ENCODE assay signal across 1 cellular context in genomic region chr13:30479590-30480219, GRCh38.
TF ChIP-seq lines count a peak whose summit lies in the region.

No MANE protein-coding gene starts in this region.

TF ChIP-seq in HepG2, 621 proteins besides CTCF, POLR2A, EP300 and RAD21:
- TF ChIP-seq ZNF562 (CRISPR knock-in tag; IDR thresholded peaks at IDR 0.05; ENCODE audit: borderline replicate concordance) (no peak), PRMT3 (CRISPR knock-in tag; IDR thresholded peaks at IDR 0.05; ENCODE audit: borderline replicate concordance, low read depth) (no peak), ZSCAN22 (CRISPR knock-in tag; IDR thresholded peaks at IDR 0.05) (no peak), HCFC1 (IDR thresholded peaks at IDR 0.05; ENCODE audit: low read depth, low read length) (no peak), ZNF580 (CRISPR knock-in tag; IDR thresholded peaks at IDR 0.05; ENCODE audit: borderline replicate concordance, low read depth) (no peak), SSRP1 (CRISPR knock-in tag; IDR thresholded peaks at IDR 0.05) (no peak), ZNF510 (CRISPR knock-in tag; IDR thresholded peaks at IDR 0.05; ENCODE audit: low read depth) (no peak), ZMAT5 (CRISPR knock-in tag; IDR thresholded peaks at IDR 0.05; ENCODE audit: borderline replicate concordance, low read depth) (no peak), RCOR2 (CRISPR knock-in tag; IDR thresholded peaks at IDR 0.05) (no peak), ZNF724P (CRISPR knock-in tag; IDR thresholded peaks at IDR 0.05; ENCODE audit: borderline replicate concordance) (no peak), XBP1 (CRISPR knock-in tag; IDR thresholded peaks at IDR 0.05) (no peak), GPN1 (CRISPR knock-in tag; IDR thresholded peaks at IDR 0.05; ENCODE audit: borderline replicate concordance) (no peak), PITX1 (CRISPR knock-in tag; IDR thresholded peaks at IDR 0.05) (no peak), ZNF773 (CRISPR knock-in tag; IDR thresholded peaks at IDR 0.05; ENCODE audit: borderline replicate concordance) (no peak), ZBTB42 (CRISPR knock-in tag; IDR thresholded peaks at IDR 0.05) (no peak)
- TF ChIP-seq, protein P1, sequence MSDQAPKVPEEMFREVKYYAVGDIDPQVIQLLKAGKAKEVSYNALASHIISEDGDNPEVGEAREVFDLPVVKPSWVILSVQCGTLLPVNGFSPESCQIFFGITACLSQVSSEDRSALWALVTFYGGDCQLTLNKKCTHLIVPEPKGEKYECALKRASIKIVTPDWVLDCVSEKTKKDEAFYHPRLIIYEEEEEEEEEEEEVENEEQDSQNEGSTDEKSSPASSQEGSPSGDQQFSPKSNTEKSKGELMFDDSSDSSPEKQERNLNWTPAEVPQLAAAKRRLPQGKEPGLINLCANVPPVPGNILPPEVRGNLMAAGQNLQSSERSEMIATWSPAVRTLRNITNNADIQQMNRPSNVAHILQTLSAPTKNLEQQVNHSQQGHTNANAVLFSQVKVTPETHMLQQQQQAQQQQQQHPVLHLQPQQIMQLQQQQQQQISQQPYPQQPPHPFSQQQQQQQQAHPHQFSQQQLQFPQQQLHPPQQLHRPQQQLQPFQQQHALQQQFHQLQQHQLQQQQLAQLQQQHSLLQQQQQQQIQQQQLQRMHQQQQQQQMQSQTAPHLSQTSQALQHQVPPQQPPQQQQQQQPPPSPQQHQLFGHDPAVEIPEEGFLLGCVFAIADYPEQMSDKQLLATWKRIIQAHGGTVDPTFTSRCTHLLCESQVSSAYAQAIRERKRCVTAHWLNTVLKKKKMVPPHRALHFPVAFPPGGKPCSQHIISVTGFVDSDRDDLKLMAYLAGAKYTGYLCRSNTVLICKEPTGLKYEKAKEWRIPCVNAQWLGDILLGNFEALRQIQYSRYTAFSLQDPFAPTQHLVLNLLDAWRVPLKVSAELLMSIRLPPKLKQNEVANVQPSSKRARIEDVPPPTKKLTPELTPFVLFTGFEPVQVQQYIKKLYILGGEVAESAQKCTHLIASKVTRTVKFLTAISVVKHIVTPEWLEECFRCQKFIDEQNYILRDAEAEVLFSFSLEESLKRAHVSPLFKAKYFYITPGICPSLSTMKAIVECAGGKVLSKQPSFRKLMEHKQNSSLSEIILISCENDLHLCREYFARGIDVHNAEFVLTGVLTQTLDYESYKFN (CRISPR knock-in tag; conservative IDR thresholded peaks at IDR 0.05) = no peak
- TF ChIP-seq, protein P2, sequence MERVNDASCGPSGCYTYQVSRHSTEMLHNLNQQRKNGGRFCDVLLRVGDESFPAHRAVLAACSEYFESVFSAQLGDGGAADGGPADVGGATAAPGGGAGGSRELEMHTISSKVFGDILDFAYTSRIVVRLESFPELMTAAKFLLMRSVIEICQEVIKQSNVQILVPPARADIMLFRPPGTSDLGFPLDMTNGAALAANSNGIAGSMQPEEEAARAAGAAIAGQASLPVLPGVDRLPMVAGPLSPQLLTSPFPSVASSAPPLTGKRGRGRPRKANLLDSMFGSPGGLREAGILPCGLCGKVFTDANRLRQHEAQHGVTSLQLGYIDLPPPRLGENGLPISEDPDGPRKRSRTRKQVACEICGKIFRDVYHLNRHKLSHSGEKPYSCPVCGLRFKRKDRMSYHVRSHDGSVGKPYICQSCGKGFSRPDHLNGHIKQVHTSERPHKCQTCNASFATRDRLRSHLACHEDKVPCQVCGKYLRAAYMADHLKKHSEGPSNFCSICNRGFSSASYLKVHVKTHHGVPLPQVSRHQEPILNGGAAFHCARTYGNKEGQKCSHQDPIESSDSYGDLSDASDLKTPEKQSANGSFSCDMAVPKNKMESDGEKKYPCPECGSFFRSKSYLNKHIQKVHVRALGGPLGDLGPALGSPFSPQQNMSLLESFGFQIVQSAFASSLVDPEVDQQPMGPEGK (CRISPR knock-in tag; IDR thresholded peaks at IDR 0.05) = no peak
